In the genomic region with DNA sequence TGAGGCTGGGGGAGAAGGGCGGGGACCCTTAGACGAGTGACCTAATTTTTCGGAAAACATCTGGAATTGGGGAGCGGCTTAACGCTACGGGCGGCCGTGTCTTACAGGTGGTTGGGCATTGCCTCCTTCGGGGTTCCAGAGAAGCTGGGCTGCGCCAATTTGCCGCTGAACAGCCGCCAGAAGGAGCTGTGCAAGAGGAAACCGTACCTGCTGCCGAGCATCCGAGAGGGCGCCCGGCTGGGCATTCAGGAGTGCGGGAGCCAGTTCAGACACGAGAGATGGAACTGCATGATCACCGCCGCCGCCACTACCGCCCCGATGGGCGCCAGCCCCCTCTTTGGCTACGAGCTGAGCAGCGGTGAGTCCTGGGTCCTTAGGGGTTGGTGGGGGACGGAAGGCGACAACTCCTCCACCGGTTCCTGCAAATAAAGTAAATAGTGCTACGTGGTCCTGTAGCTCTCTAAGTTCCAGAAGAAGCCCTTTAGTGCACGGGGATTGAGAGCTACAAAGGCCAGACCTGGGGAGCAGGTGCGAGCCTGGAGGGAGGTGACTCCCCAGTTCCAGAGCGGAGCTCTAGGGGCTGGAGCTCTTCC, we compare ENCODE assay signal across 9 cellular contexts. TPM values are rescaled to one million over a fixed set of nuclear protein-coding genes. Genes with fewer than 3 reads are reported as not detected.
DNase-seq lines count a peak whose midpoint lies in the region; ATAC-seq and TF ChIP-seq lines count a peak whose summit lies in the region.
"Had no signal": no experiment of that assay in that cellular context is flagged by ENCODE, and none has a peak within 500 bp of the region (broad histone marks: within the 10 kb centered on the region; RNA-seq: fewer than 3 reads in every experiment).

No MANE protein-coding gene starts in this region.

- H3K4me3 ChIP-seq in HCT116 (replicated peaks in 1 of 2; ENCODE audit: low read depth in 1 of 2, low read length in 2 of 2) (peak overlapping the region; percentile 55 to 88), mesodermal cell (ENCODE audit: extremely low read depth, insufficient read depth, low read length, poor library complexity, severe bottlenecking) (peak overlapping the region; percentile 37), uterus (peak overlapping the region; percentile 8 to 15)

- H3K36me3 Mint-ChIP-seq in activated CD4-positive, alpha-beta T cell treated with anti-CD3 and anti-CD28 coated beads, Interleukin-2, amount 10 ng/mL, durations not matched to agents 24 days and 14 days (ENCODE audit: low read depth) = no peaks in the 10 kb centered on the region
- H3K36me3 Mint-ChIP-seq in central memory CD8-positive, alpha-beta T cell (ENCODE audit: insufficient read depth) = peaks cover 2% of the 10 kb centered on the region
- H3K36me3 Mint-ChIP-seq in CD4-positive, alpha-beta T cell (ENCODE audit: low read depth) = no peaks in the 10 kb centered on the region

- DNase-seq in activated CD4-positive, alpha-beta T cell treated with anti-CD3 and anti-CD28 coated beads, Interleukin-2, amount 10 ng/mL, durations not matched to agents 24 days and 14 days = peak; percentile 73
- DNase-seq in activated CD4-positive, alpha-beta T cell treated with anti-CD3 and anti-CD28 coated beads, Interleukin-2, amount 50 U/mL, for 1 hour = no peak
- DNase-seq in HCT116 (ENCODE audit: low read depth, low spot score) (no peak), NCI-H524 (lab: John Stamatoyannopoulos, UW) (peak; percentile 32 to 70), uterus (peak in 1 of 2 donors; percentile 16)
- DNase-seq in central memory CD8-positive, alpha-beta T cell (ENCODE audit: low spot score in 2 of 2) = no peak
- DNase-seq in CD4-positive, alpha-beta T cell = no peak
- DNase-seq: DND-41 had no signal

- CTCF ChIA-PET in HCT116 (lab: Charles Lee) = interaction anchor here (0.9 to 1.2 kb wide), 3 partner anchors 193 to 665 kb away, joined by 3 to 5 read pairs (median 4); no protein-coding TSS in a partner anchor
- CTCF ChIA-PET in CD4-positive, alpha-beta T cell (lab: Charles Lee) = no interaction called here

- H3K27me3 ChIP-seq in HCT116 (ENCODE audit: insufficient read depth, low read length) (no peaks in the 10 kb centered on the region), uterus (peaks cover 6 to 57% of the 10 kb centered on the region in 2 donors)
- peaks cover 57% of the 10 kb centered on the region for H3K27me3 ChIP-seq in CD4-positive, alpha-beta T cell (ENCODE audit: control insufficient read depth, insufficient read depth, low read length)

- WGBS in mesodermal cell (ENCODE audit: insufficient coverage in 2 of 2), 2 experiments = 7 to 13% methylated on average over 26 to 27 of the region's 34 CpGs

- no peak overlapping the region for H2AFZ ChIP-seq in HCT116 (ENCODE audit: low read depth, low read length, poor library complexity, severe bottlenecking)

- peaks cover 64% of the 10 kb centered on the region for H3K27me3 Mint-ChIP-seq in activated CD4-positive, alpha-beta T cell treated with anti-CD3 and anti-CD28 coated beads, Interleukin-2, amount 10 ng/mL, durations not matched to agents 24 days and 14 days
- peaks cover 78% of the 10 kb centered on the region for H3K27me3 Mint-ChIP-seq in central memory CD8-positive, alpha-beta T cell
- H3K27me3 Mint-ChIP-seq in CD4-positive, alpha-beta T cell = peaks cover 76% of the 10 kb centered on the region

- intact Hi-C loops in activated CD4-positive, alpha-beta T cell treated with anti-CD3 and anti-CD28 coated beads, Interleukin-2, amount 10 ng/mL, durations not matched to agents 24 days and 14 days (cut with micrococcal nuclease) = loop anchor here (5.0 to 10.0 kb wide), 2 partner anchors 337 to 665 kb away; no protein-coding TSS in a partner anchor
- intact Hi-C loops in HCT116 (cut with micrococcal nuclease) = loop anchor here (2.0 to 10.0 kb wide), 3 partner anchors 31 to 345 kb away; a partner anchor contains a TSS
- intact Hi-C loops in uterus (cut with DNase I; ENCODE audit: low total_unique reads) = no loop called here
- intact Hi-C loops in CD4-positive, alpha-beta T cell (cut with DNase I, micrococcal nuclease) = no loop called here

- H3K27ac Mint-ChIP-seq in activated CD4-positive, alpha-beta T cell treated with anti-CD3 and anti-CD28 coated beads, Interleukin-2, amount 10 ng/mL, durations not matched to agents 24 days and 14 days = no peak overlapping the region
- H3K27ac Mint-ChIP-seq in central memory CD8-positive, alpha-beta T cell (ENCODE audit: low read depth) = no peak overlapping the region
- H3K27ac Mint-ChIP-seq in CD4-positive, alpha-beta T cell = no peak overlapping the region

- H3K9me2 ChIP-seq in HCT116 (ENCODE audit: insufficient read depth) = no peaks in the 10 kb centered on the region

- TF ChIP-seq POLR2A in HCT116 (IDR thresholded peaks at IDR 0.05; ENCODE audit: borderline replicate concordance, extremely low read depth, insufficient read depth, insufficient read length) (no peak), uterus (IDR thresholded peaks at IDR 0.05) (no peak)

- TF ChIP-seq CTCF in HCT116 (IDR thresholded peaks at IDR 0.05 in 2 of 3, conservative IDR thresholded peaks at IDR 0.05 in 1 of 3; ENCODE audit: borderline replicate concordance in 1 of 3, insufficient read depth in 1 of 3, low read depth in 2 of 3, low read length in 2 of 3) (0 out of 6 replicates have a peak, but pooled peaks of 1 of the 3 experiments have one; percentile 19), uterus (IDR thresholded peaks at IDR 0.05) (no peak)
- TF ChIP-seq CTCF in CD4-positive, alpha-beta T cell (IDR thresholded peaks at IDR 0.05) = no peak

- peak overlapping the region; percentile 88 for H3K4me2 ChIP-seq in HCT116 (ENCODE audit: low read length)

- BruUV-seq in HCT116 (replicated peaks; lab: Mats Ljungman, UMichigan) = no TSS peak

- peaks cover 9% of the 10 kb centered on the region for H3K4me1 Mint-ChIP-seq in activated CD4-positive, alpha-beta T cell treated with anti-CD3 and anti-CD28 coated beads, Interleukin-2, amount 10 ng/mL, durations not matched to agents 24 days and 14 days
- H3K4me1 Mint-ChIP-seq in central memory CD8-positive, alpha-beta T cell = peaks cover 21% of the 10 kb centered on the region
- H3K4me1 Mint-ChIP-seq in CD4-positive, alpha-beta T cell (ENCODE audit: low read depth) = peaks cover 13% of the 10 kb centered on the region

- ATAC-seq in HCT116 = peak; percentile 50
- no peak for ATAC-seq in central memory CD8-positive, alpha-beta T cell (replicated peaks; ENCODE audit: extremely low read depth, poor library complexity, severe bottlenecking)
- ATAC-seq in CD4-positive, alpha-beta T cell (ENCODE audit: poor library complexity) = no peak

- H3K27ac ChIP-seq in HCT116 (ENCODE audit: low read depth, low read length) (peak overlapping the region; percentile 92), mesodermal cell (ENCODE audit: low read depth, low read length, severe bottlenecking) (no peak overlapping the region), uterus (no peak overlapping the region)
- H3K27ac ChIP-seq in CD4-positive, alpha-beta T cell (ENCODE audit: low read depth, low read length) = no peak overlapping the region

- no peaks in the 10 kb centered on the region for H3K9me3 Mint-ChIP-seq in activated CD4-positive, alpha-beta T cell treated with anti-CD3 and anti-CD28 coated beads, Interleukin-2, amount 10 ng/mL, durations not matched to agents 24 days and 14 days
- no peaks in the 10 kb centered on the region for H3K9me3 Mint-ChIP-seq in central memory CD8-positive, alpha-beta T cell
- H3K9me3 Mint-ChIP-seq in CD4-positive, alpha-beta T cell = no peaks in the 10 kb centered on the region

- H3K36me3 ChIP-seq in HCT116 (ENCODE audit: control insufficient read depth in 1 of 2, insufficient read depth in 2 of 2, low read length in 2 of 2) (peaks cover 22 to 27% of the 10 kb centered on the region in 2 experiments), mesodermal cell (ENCODE audit: control insufficient read depth, insufficient read depth, low read length) (no peaks in the 10 kb centered on the region), uterus (no peaks in the 10 kb centered on the region)

- RAD21 ChIA-PET in HCT116 (lab: Charles Lee; ENCODE audit: low non-redundant PET in 1 of 2, low total read pairs in 2 of 2, uncharacterized antibody in 2 of 2, unreplicated experiment in 2 of 2) = no interaction called here

- no peaks in the 10 kb centered on the region for H4K20me1 ChIP-seq in HCT116 (ENCODE audit: insufficient read depth)

- peak; percentile 25; the same call in 1 of the 2 replicates for TF ChIP-seq RAD21 in HCT116 (IDR thresholded peaks at IDR 0.05; ENCODE audit: low read depth)

- peaks cover 35 to 70% of the 10 kb centered on the region in 2 experiments; a peak in 3 of 4 replicates for H3K4me1 ChIP-seq in HCT116 (ENCODE audit: control insufficient read depth in 1 of 2, insufficient read depth in 2 of 2, low read length in 2 of 2)
- H3K4me1 ChIP-seq in mesodermal cell (ENCODE audit: control insufficient read depth, insufficient read depth, low read length, poor library complexity, severe bottlenecking) = peaks cover 7% of the 10 kb centered on the region
- peaks cover 0 to 16% of the 10 kb centered on the region in 2 donors for H3K4me1 ChIP-seq in uterus

- peak overlapping the region; percentile 79 for H3K9ac ChIP-seq in HCT116 (ENCODE audit: low read length)

- peak overlapping the region; percentile 71 for H3K4me3 Mint-ChIP-seq in activated CD4-positive, alpha-beta T cell treated with anti-CD3 and anti-CD28 coated beads, Interleukin-2, amount 10 ng/mL, durations not matched to agents 24 days and 14 days
- peak overlapping the region; percentile 54 for H3K4me3 Mint-ChIP-seq in central memory CD8-positive, alpha-beta T cell
- no peak overlapping the region for H3K4me3 Mint-ChIP-seq in CD4-positive, alpha-beta T cell

- H3K79me2 ChIP-seq in HCT116 (ENCODE audit: insufficient read depth, low read length) = peaks cover 58% of the 10 kb centered on the region

- POLR2A ChIA-PET in HCT116 (lab: Charles Lee) = interaction anchor here (1.8 kb wide), 1 partner anchor 37 kb away, joined by 4 read pairs; no protein-coding TSS in a partner anchor
- POLR2A ChIA-PET in CD4-positive, alpha-beta T cell (lab: Charles Lee) = no interaction called here

- H3K9me3 ChIP-seq in HCT116 (ENCODE audit: control insufficient read depth in 1 of 2, insufficient read depth in 1 of 2, low read depth in 1 of 2, low read length in 2 of 2) (no peaks in the 10 kb centered on the region), mesodermal cell (ENCODE audit: control insufficient read depth, low read length) (peaks cover 5% of the 10 kb centered on the region), uterus (no peaks in the 10 kb centered on the region)
- H3K9me3 ChIP-seq in CD4-positive, alpha-beta T cell (ENCODE audit: control insufficient read depth, low read length) = no peaks in the 10 kb centered on the region

TF ChIP-seq in HCT116, 20 proteins besides CTCF, POLR2A, EP300 and RAD21 (continues in another document):
- TF ChIP-seq SIN3A (IDR thresholded peaks at IDR 0.05; ENCODE audit: low read depth) = 0 out of 2 replicates have a peak, but pooled peaks have one; percentile 55
- TF ChIP-seq ZNF274 (IDR thresholded peaks at IDR 0.05; ENCODE audit: low read depth, low read length) = no peak

RNA-seq across cellular contexts. Expression of a gene that starts 0.8 kb away (rescaled TPM):
- not detected in 2 replicates for total RNA-seq in activated CD4-positive, alpha-beta T cell treated with anti-CD3 and anti-CD28 coated beads, Interleukin-2, amount 10 ng/mL, durations not matched to agents 24 days and 14 days
- total RNA-seq in HCT116 (2021; ENCODE audit: unreplicated experiment) (152 TPM), uterus (1 to 10 TPM in 1 of 4 donors, not detected in 3; 1.7 TPM)
- 89.8 and 100 TPM in 2 replicates for polyA plus RNA-seq in HCT116 (2012)
- polyA plus RNA-seq in mesodermal cell (2013, experiment 1 of 2) = not detected
- polyA plus RNA-seq in mesodermal cell (2013, experiment 2 of 2) = 0.25 TPM
- not detected for total RNA-seq in CD4-positive, alpha-beta T cell

Comparison
In these comparisons a context has a peak if more than half of its experiments do, and no peak if none do; other contexts are left out.
1. DNase-seq: peak in activated CD4-positive, alpha-beta T cell treated with anti-CD3 and anti-CD28 coated beads, Interleukin-2, amount 10 ng/mL, durations not matched to agents 24 days and 14 days (single experiment) and NCI-H524 (2 of 2); none in activated CD4-positive, alpha-beta T cell treated with anti-CD3 and anti-CD28 coated beads, Interleukin-2, amount 50 U/mL, for 1 hour (single experiment), HCT116 (single experiment), central memory CD8-positive, alpha-beta T cell (0 of 2) and CD4-positive, alpha-beta T cell (0 of 10).
2. H3K4me3 ChIP-seq: peak in every context shown above with its lines; median percentile 72 in HCT116; 37 in mesodermal cell; 12 in uterus.
3. RNA of a gene that starts 0.8 kb away (total RNA-seq): 152 TPM in HCT116 (single experiment); 1.7 TPM in uterus, not detected in activated CD4-positive, alpha-beta T cell treated with anti-CD3 and anti-CD28 coated beads, Interleukin-2, amount 10 ng/mL, durations not matched to agents 24 days and 14 days and not detected in CD4-positive, alpha-beta T cell; every median in the first group is over 10 times any median in the second.
4. intact Hi-C loops: an anchor here in activated CD4-positive, alpha-beta T cell treated with anti-CD3 and anti-CD28 coated beads, Interleukin-2, amount 10 ng/mL, durations not matched to agents 24 days and 14 days (5.0 to 10.0 kb wide) and HCT116 (2.0 to 10.0 kb wide); none called in uterus and CD4-positive, alpha-beta T cell.